Comparison of ENCODE assay signal across 14 cellular contexts in the genomic region with DNA sequence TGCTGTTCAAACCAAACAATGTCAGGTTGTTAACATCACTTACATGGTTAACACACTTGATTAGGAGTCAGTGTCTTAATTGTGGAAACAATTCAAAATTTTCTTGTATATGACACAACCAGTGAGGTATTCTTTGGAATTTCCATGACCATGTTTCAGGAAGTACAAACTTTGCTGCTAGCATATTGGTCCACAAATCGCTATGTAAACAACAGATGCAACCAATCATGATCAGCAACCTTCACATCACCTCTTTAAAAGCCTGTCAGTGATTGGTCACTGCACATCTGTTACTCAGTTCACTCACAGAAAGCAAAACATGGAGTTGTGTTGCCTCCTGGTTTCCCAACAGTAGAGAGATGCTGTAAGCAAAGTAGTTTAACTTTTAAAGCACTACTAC.
DNase-seq lines count a peak whose midpoint lies in the region; ATAC-seq, FAIRE-seq and TF ChIP-seq lines count a peak whose summit lies in the region.
"Had no signal": no experiment of that assay in that cellular context is flagged by ENCODE, and none has a peak within 500 bp of the region (broad histone marks: within the 10 kb centered on the region; RNA-seq: fewer than 3 reads in every experiment).

No MANE protein-coding gene starts in this region.

- H3K4me3 Mint-ChIP-seq in type B pancreatic cell: no peak overlapping the region

- no peaks in the 10 kb centered on the region for H3K27me3 Mint-ChIP-seq in type B pancreatic cell

- in situ Hi-C loops in brain microvascular endothelial cell (cut with HindIII; ENCODE audit: low pct_ligation_motif_present, low sequenced_read_pairs): no loop called here

- DNase-seq in A549 (ENCODE audit: low read depth in 1 of 2, low spot score in 1 of 2) (peak in 1 of 2 experiments; percentile 10), HT1080 (ENCODE audit: low read depth) (peak; percentile 80), brain microvascular endothelial cell (peak; percentile 20), islet precursor cell (peak; percentile 84), GDM1 (lab: John Stamatoyannopoulos, UW) (no peak), type B pancreatic cell (ENCODE audit: extremely low spot score, unreplicated experiment) (no peak), head of caudate nucleus (no peak)
- DNase-seq: DND-41, heart right ventricle, MV-4-11, Right ventricle myocardium superior had no signal

- intact Hi-C loops in head of caudate nucleus (cut with DNase I): no loop called here

- no peak for FAIRE-seq in A549 (lab: Jason Lieb, UNC)
- FAIRE-seq: A204.1 had no signal

- H3K4me1 ChIP-seq in A549: no peaks in the 10 kb centered on the region

- TF ChIP-seq CTCF in A549 (IDR thresholded peaks at IDR 0.05): no peak
- no peak for TF ChIP-seq CTCF in brain microvascular endothelial cell (IDR thresholded peaks at IDR 0.05; ENCODE audit: low read depth, low read length, missing control alignments)
- TF ChIP-seq CTCF in type B pancreatic cell (conservative IDR thresholded peaks at IDR 0.05): no peak

- TF ChIP-seq POLR2A in A549 (IDR thresholded peaks at IDR 0.05; ENCODE audit: low read length): no peak

- no peak overlapping the region for H3K27ac Mint-ChIP-seq in type B pancreatic cell
- H3K27ac Mint-ChIP-seq: activated T-helper 2 cell treated with anti-CD3 and anti-CD28 coated beads, Interferon-gamma antibody, Interleukin-2, Interleukin-4, amounts not matched to agents 10 μg/mL and 5 μg/mL and 100 μg/mL, durations not matched to agents 14 hours and 24 hours and 36 hours had no signal

- ATAC-seq in A549 (no peak), GM19455 (IDR thresholded peaks at IDR 0.05; ENCODE audit: unreplicated experiment) (no peak)

- WGBS in A549 (ENCODE audit: missing lambda C conversion rate): 48% methylated on average over 1 of the region's 1 CpG

- peaks cover 17% of the 10 kb centered on the region; the same call in 2 of the 3 replicates for H3K9me3 ChIP-seq in A549

- no peak for TF ChIP-seq RAD21 in A549 (conservative IDR thresholded peaks at IDR 0.05 in 1 of 2, IDR thresholded peaks at IDR 0.05 in 1 of 2)

- CTCF ChIA-PET in A549 (lab: Yijun Ruan, JAX): no interaction called here

- H3K4me2 ChIP-seq in A549: peak overlapping the region; percentile 28; the same call in 1 of the 3 replicates

- peaks cover 38% of the 10 kb centered on the region for H3K9me3 Mint-ChIP-seq in type B pancreatic cell

- H3K27ac ChIP-seq in A549: peak overlapping the region in 1 of 2 experiments; percentile 56; a peak in 1 of 6 replicates
- peak overlapping the region; percentile 44 for H3K27ac ChIP-seq in brain microvascular endothelial cell

- no peak for TF ChIP-seq EP300 in A549 (IDR thresholded peaks at IDR 0.05)

- H3K36me3 ChIP-seq in brain microvascular endothelial cell (replicated peaks): no peaks in the 10 kb centered on the region
- H3K36me3 ChIP-seq: heart right ventricle had no signal

- no peak overlapping the region for H3K4me3 ChIP-seq in A549
- H3K4me3 ChIP-seq in brain microvascular endothelial cell (ENCODE audit: low read depth, low read length): no peak overlapping the region
- H3K4me3 ChIP-seq: heart right ventricle had no signal

- H3K36me3 Mint-ChIP-seq in type B pancreatic cell: peaks cover 4% of the 10 kb centered on the region

- no peaks in the 10 kb centered on the region for H3K27me3 ChIP-seq in brain microvascular endothelial cell (replicated peaks)
- H3K27me3 ChIP-seq: heart right ventricle had no signal

- no peaks in the 10 kb centered on the region for H3K4me1 Mint-ChIP-seq in type B pancreatic cell (ENCODE audit: unreplicated experiment)

- POLR2A ChIA-PET in A549 (lab: Yijun Ruan, JAX): no interaction called here

TF ChIP-seq in A549, 52 proteins besides CTCF, POLR2A, EP300 and RAD21:
- TF ChIP-seq, protein P1, sequence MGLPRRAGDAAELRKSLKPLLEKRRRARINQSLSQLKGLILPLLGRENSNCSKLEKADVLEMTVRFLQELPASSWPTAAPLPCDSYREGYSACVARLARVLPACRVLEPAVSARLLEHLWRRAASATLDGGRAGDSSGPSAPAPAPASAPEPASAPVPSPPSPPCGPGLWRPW (IDR thresholded peaks at IDR 0.05): no peak
- no peak for TF ChIP-seq KDM1A (IDR thresholded peaks at IDR 0.05; ENCODE audit: low read depth)
- no peak for TF ChIP-seq ZSCAN20 (CRISPR knock-in tag; IDR thresholded peaks at IDR 0.05)
- TF ChIP-seq, protein P2, sequence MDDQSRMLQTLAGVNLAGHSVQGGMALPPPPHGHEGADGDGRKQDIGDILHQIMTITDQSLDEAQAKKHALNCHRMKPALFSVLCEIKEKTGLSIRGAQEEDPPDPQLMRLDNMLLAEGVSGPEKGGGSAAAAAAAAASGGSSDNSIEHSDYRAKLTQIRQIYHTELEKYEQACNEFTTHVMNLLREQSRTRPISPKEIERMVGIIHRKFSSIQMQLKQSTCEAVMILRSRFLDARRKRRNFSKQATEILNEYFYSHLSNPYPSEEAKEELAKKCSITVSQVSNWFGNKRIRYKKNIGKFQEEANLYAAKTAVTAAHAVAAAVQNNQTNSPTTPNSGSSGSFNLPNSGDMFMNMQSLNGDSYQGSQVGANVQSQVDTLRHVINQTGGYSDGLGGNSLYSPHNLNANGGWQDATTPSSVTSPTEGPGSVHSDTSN (IDR thresholded peaks at IDR 0.05): no peak
- TF ChIP-seq NPAS2 (CRISPR knock-in tag; IDR thresholded peaks at IDR 0.05; ENCODE audit: borderline replicate concordance): no peak
- TF ChIP-seq, protein P3, sequence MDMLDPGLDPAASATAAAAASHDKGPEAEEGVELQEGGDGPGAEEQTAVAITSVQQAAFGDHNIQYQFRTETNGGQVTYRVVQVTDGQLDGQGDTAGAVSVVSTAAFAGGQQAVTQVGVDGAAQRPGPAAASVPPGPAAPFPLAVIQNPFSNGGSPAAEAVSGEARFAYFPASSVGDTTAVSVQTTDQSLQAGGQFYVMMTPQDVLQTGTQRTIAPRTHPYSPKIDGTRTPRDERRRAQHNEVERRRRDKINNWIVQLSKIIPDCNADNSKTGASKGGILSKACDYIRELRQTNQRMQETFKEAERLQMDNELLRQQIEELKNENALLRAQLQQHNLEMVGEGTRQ (IDR thresholded peaks at IDR 0.05): no peak
- TF ChIP-seq CHD4 (IDR thresholded peaks at IDR 0.05; ENCODE audit: borderline replicate concordance): no peak
- TF ChIP-seq, protein P4, sequence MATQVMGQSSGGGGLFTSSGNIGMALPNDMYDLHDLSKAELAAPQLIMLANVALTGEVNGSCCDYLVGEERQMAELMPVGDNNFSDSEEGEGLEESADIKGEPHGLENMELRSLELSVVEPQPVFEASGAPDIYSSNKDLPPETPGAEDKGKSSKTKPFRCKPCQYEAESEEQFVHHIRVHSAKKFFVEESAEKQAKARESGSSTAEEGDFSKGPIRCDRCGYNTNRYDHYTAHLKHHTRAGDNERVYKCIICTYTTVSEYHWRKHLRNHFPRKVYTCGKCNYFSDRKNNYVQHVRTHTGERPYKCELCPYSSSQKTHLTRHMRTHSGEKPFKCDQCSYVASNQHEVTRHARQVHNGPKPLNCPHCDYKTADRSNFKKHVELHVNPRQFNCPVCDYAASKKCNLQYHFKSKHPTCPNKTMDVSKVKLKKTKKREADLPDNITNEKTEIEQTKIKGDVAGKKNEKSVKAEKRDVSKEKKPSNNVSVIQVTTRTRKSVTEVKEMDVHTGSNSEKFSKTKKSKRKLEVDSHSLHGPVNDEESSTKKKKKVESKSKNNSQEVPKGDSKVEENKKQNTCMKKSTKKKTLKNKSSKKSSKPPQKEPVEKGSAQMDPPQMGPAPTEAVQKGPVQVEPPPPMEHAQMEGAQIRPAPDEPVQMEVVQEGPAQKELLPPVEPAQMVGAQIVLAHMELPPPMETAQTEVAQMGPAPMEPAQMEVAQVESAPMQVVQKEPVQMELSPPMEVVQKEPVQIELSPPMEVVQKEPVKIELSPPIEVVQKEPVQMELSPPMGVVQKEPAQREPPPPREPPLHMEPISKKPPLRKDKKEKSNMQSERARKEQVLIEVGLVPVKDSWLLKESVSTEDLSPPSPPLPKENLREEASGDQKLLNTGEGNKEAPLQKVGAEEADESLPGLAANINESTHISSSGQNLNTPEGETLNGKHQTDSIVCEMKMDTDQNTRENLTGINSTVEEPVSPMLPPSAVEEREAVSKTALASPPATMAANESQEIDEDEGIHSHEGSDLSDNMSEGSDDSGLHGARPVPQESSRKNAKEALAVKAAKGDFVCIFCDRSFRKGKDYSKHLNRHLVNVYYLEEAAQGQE (IDR thresholded peaks at IDR 0.05): no peak
- TF ChIP-seq POLR2AphosphoS2 (conservative IDR thresholded peaks at IDR 0.05; ENCODE audit: low read length): no peak
- no peak for TF ChIP-seq NFE2L2 (conservative IDR thresholded peaks at IDR 0.05; ENCODE audit: low read length)
- no peak for TF ChIP-seq SMC3 (IDR thresholded peaks at IDR 0.05)
- no peak for TF ChIP-seq CBX2 (IDR thresholded peaks at IDR 0.05; ENCODE audit: borderline replicate concordance, low read depth)
- no peak for TF ChIP-seq FOXS1 (CRISPR knock-in tag; IDR thresholded peaks at IDR 0.05)
- TF ChIP-seq JUN (IDR thresholded peaks at IDR 0.05): no peak
- TF ChIP-seq ESRRA (IDR thresholded peaks at IDR 0.05; ENCODE audit: borderline replicate concordance, low read length): no peak
- TF ChIP-seq FOSL2 (IDR thresholded peaks at IDR 0.05): no peak
- TF ChIP-seq FOSL2 (CRISPR knock-in tag; IDR thresholded peaks at IDR 0.05): no peak
- no peak for TF ChIP-seq BHLHE40 (IDR thresholded peaks at IDR 0.05; ENCODE audit: low read depth, low read length)
- TF ChIP-seq, protein P5, sequence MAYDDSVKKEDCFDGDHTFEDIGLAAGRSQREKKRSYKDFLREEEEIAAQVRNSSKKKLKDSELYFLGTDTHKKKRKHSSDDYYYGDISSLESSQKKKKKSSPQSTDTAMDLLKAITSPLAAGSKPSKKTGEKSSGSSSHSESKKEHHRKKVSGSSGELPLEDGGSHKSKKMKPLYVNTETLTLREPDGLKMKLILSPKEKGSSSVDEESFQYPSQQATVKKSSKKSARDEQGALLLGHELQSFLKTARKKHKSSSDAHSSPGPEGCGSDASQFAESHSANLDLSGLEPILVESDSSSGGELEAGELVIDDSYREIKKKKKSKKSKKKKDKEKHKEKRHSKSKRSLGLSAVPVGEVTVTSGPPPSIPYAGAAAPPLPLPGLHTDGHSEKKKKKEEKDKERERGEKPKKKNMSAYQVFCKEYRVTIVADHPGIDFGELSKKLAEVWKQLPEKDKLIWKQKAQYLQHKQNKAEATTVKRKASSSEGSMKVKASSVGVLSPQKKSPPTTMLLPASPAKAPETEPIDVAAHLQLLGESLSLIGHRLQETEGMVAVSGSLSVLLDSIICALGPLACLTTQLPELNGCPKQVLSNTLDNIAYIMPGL (CRISPR knock-in tag; IDR thresholded peaks at IDR 0.05; ENCODE audit: borderline replicate concordance): no peak
- TF ChIP-seq HOXA7 (CRISPR knock-in tag; IDR thresholded peaks at IDR 0.05): no peak
- TF ChIP-seq HEYL (CRISPR knock-in tag; IDR thresholded peaks at IDR 0.05): no peak

Comparison
In these comparisons a context has a peak if more than half of its experiments do, and no peak if none do; other contexts are left out.
1. DNase-seq: peak in HT1080 (single experiment), brain microvascular endothelial cell (single experiment) and islet precursor cell (single experiment); none in GDM1 (single experiment), type B pancreatic cell (single experiment) and head of caudate nucleus (0 of 42).